ENCODE assay signal across 17 cellular contexts in the genomic region with DNA sequence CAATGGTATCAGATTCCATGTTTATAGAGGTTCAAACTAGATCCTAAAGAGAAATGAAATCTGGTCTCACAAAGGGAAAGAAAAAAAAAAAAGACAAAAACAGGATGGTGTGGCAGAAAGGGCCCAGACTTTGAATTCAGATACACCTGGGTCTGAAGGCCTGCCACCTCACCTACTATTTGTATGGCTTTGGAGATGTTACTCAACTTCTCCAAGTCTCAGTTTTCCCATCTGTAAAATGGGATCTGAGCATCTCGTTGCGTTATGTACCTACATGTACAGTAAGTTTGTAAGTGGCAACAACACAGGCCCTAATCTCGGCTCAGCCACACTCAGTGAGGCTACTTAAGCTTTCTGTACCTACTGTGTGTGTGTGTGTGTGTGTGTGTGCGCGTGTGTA.
A peak's percentile ranks its signal among the peaks of the same experiment; 100 is the strongest.
DNase-seq lines count a peak whose midpoint lies in the region; ATAC-seq, FAIRE-seq and TF ChIP-seq lines count a peak whose summit lies in the region.
"Had no signal": no experiment of that assay in that cellular context is flagged by ENCODE, and none has a peak within 500 bp of the region (broad histone marks: within the 10 kb centered on the region; RNA-seq: fewer than 3 reads in every experiment).

No MANE protein-coding gene starts in this region.

- peaks cover 57% of the 10 kb centered on the region for H3K4me1 ChIP-seq in A549
- H3K4me1 ChIP-seq in RWPE2 (ENCODE audit: insufficient read depth, poor library complexity, severe bottlenecking) = peaks cover 30% of the 10 kb centered on the region
- peaks cover 0 to 33% (median 29%) of the 10 kb centered on the region in 4 donors for H3K4me1 ChIP-seq in sigmoid colon

- no peaks in the 10 kb centered on the region for H3K27me3 Mint-ChIP-seq in memory B cell
- H3K27me3 Mint-ChIP-seq: CD4-positive, alpha-beta memory T cell had no signal

- TF ChIP-seq CTCF in A549 (IDR thresholded peaks at IDR 0.05) (no peak), RWPE2 (IDR thresholded peaks at IDR 0.05; ENCODE audit: poor library complexity, severe bottlenecking) (no peak), sigmoid colon (IDR thresholded peaks at IDR 0.05) (no peak)

- DNase-seq in A549 (ENCODE audit: low read depth in 1 of 2, low spot score in 1 of 2) (no peak), RWPE2 (ENCODE audit: low spot score) (no peak), memory B cell (ENCODE audit: low spot score in 2 of 2) (no peak), sigmoid colon (no peak), germinal center (ENCODE audit: low spot score) (no peak), NCI-H226 (no peak), NCI-H2107 treated with DMSO at 0.1 percent for 48 hours (lab: John Stamatoyannopoulos, UW; ENCODE audit: unreplicated experiment) (no peak)
- DNase-seq: CD4-positive, alpha-beta memory T cell; DMS153; GDM1; HCEC 1CT; KBM-7; NCI-H1105; NCI-H2081; SHP77 treated with DMSO at 0.1 percent for 48 hours had no signal

- 91% methylated on average over 5 of the region's 5 CpGs for WGBS in A549 (ENCODE audit: missing lambda C conversion rate)
- whole genome bisulfite sequencing in sigmoid colon, 2 donors = 95 to 96% methylated on average over 5 of the region's 5 CpGs

- no peak for TF ChIP-seq EP300 in A549 (IDR thresholded peaks at IDR 0.05)
- TF ChIP-seq EP300 in sigmoid colon (IDR thresholded peaks at IDR 0.05) = no peak

- H3K27ac ChIP-seq in A549 (peak overlapping the region; percentile 93 to 97), RWPE2 (ENCODE audit: poor library complexity, severe bottlenecking) (peak overlapping the region; percentile 85), sigmoid colon (peak overlapping the region in 3 of 4 donors; percentile 77 to 87 (median 80))

- H3K9me3 ChIP-seq in A549 = no peaks in the 10 kb centered on the region
- H3K9me3 ChIP-seq in RWPE2 (ENCODE audit: severe bottlenecking) = no peaks in the 10 kb centered on the region
- no peaks in the 10 kb centered on the region for H3K9me3 ChIP-seq in sigmoid colon

- H3K4me2 ChIP-seq in A549 = no peak overlapping the region
- H3K4me2 ChIP-seq: GM23338 had no signal

- FAIRE-seq in A549 (lab: Jason Lieb, UNC) = no peak

- peaks cover 28% of the 10 kb centered on the region for H3K4me1 Mint-ChIP-seq in memory B cell

- no peaks in the 10 kb centered on the region for H3K36me3 Mint-ChIP-seq in memory B cell
- H3K36me3 Mint-ChIP-seq: CD4-positive, alpha-beta memory T cell had no signal

- POLR2A ChIA-PET in A549 (lab: Yijun Ruan, JAX) = interaction anchor here (3.8 kb wide), 1 partner anchor 146 kb away, joined by 16 read pairs; the partner anchor contains the start of gene FGGY

- H3K27me3 ChIP-seq in RWPE2 (ENCODE audit: insufficient read depth, poor library complexity, severe bottlenecking) (no peaks in the 10 kb centered on the region), sigmoid colon (no peaks in the 10 kb centered on the region)

- intact Hi-C loops in sigmoid colon (cut with DNase I) = loop anchor here (5.0 to 10.0 kb wide), 3 partner anchors 105 to 548 kb away; no protein-coding TSS in a partner anchor

- CTCF ChIA-PET in A549 (lab: Yijun Ruan, JAX) = no interaction called here

- TF ChIP-seq POLR2A in A549 (IDR thresholded peaks at IDR 0.05; ENCODE audit: low read length) (no peak), sigmoid colon (IDR thresholded peaks at IDR 0.05) (no peak)

- no peaks in the 10 kb centered on the region for H3K9me3 Mint-ChIP-seq in memory B cell
- H3K9me3 Mint-ChIP-seq: CD4-positive, alpha-beta memory T cell; GM23338 had no signal

- H3K4me3 Mint-ChIP-seq in memory B cell = no peak overlapping the region
- H3K4me3 Mint-ChIP-seq: GM23338 had no signal

- ATAC-seq in A549 (no peak), RWPE2 (ENCODE audit: low read depth) (no peak), memory B cell (ENCODE audit: low read depth) (no peak), GM21423 (IDR thresholded peaks at IDR 0.05; ENCODE audit: unreplicated experiment) (no peak)
- ATAC-seq: GM23338 had no signal

- H3K36me3 ChIP-seq in RWPE2 (ENCODE audit: low read depth) (no peaks in the 10 kb centered on the region), sigmoid colon (no peaks in the 10 kb centered on the region)

- TF ChIP-seq RAD21 in A549 (conservative IDR thresholded peaks at IDR 0.05 in 1 of 2, IDR thresholded peaks at IDR 0.05 in 1 of 2) = no peak

- H3K4me3 ChIP-seq in A549 = no peak overlapping the region
- H3K4me3 ChIP-seq in RWPE2 (ENCODE audit: severe bottlenecking) = no peak overlapping the region
- H3K4me3 ChIP-seq in sigmoid colon = no peak overlapping the region
- H3K4me3 ChIP-seq: GM23338 had no signal

- H3K27ac Mint-ChIP-seq in memory B cell = peak overlapping the region; percentile 19
- H3K27ac Mint-ChIP-seq: GM23338 had no signal

TF ChIP-seq in A549, 52 proteins besides CTCF, POLR2A, EP300 and RAD21:
- TF ChIP-seq KDM1A (IDR thresholded peaks at IDR 0.05; ENCODE audit: low read depth) (peak; percentile 52; the same call in 1 of the 2 replicates), NR3C1 (IDR thresholded peaks at IDR 0.05) (no peak)
